Comparison of ENCODE assay signal across 8 cellular contexts in the genomic region with DNA sequence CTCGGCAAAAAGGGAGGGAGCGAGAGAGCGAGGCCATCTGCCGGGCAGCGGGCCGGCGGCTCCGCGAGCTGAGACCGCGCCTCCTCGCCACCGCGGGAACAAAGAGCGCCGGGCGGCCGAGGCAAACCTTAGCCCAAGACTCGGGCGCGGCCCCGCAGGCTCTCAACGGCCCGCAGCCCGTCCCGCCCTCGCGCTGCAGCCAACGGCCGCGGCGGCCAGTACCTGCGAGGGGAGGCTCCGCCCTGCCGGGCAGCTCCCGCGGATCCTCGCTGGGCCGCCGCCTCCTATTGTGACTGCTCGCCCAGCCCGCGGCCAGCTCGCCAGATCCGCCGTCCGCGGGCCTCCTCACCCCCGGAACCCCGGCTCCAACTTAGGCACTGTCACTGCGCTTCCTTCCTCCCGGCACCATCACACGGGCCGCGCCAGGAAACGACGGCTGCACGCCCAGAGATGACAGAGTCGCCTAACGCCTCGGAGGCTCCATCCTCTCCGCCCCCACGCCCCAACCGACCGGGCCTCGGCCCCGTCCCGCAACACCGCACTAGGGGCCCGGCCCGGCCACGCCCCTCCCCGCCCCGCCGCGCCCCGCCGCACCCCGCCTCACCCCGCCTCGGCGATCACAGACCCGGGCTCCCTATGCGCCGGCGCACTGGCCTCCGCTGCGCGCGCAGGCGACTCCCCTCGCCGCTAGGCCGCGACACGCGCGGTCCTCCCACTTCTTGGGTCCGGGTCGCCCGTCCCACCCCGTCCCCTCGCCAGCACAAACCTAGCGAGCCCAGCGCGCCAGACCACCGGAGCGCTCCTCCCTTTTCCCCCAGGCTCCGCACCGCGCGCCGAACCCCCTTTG. TPM values are rescaled to one million over a fixed set of nuclear protein-coding genes. Genes with fewer than 3 reads are reported as not detected.
A peak's percentile ranks its signal among the peaks of the same experiment; 100 is the strongest.
DNase-seq lines count a peak whose midpoint lies in the region; ATAC-seq and TF ChIP-seq lines count a peak whose summit lies in the region.

No MANE protein-coding gene starts in this region.

- peak overlapping the region; percentile 68 for H2AFZ ChIP-seq in smooth muscle cell (ENCODE audit: low read depth)

- 2% methylated on average over 56 of the region's 113 CpGs for WGBS in smooth muscle cell (ENCODE audit: low lambda C conversion rate)

- BruUV-seq in A673 (replicated peaks; lab: Mats Ljungman, UMichigan), result no TSS peak

- peak overlapping the region; percentile 92 for H3K9ac ChIP-seq in smooth muscle cell (ENCODE audit: low read depth)

- POLR2A ChIA-PET in A673 (lab: Charles Lee; ENCODE audit: low non-redundant PET), result interaction anchor here (0.5 kb wide), 1 partner anchor 65 kb away, joined by 18 read pairs; no protein-coding TSS in a partner anchor

- peak; percentile 72 for ATAC-seq in GM18867 (IDR thresholded peaks at IDR 0.05; ENCODE audit: unreplicated experiment)
- ATAC-seq in HG03095 (IDR thresholded peaks at IDR 0.05; ENCODE audit: unreplicated experiment), result peak; percentile 54

- H3K27me3 ChIP-seq in A673 (replicated peaks; ENCODE audit: insufficient read depth, low read depth, low read length, poor library complexity) (no peaks in the 10 kb centered on the region), smooth muscle cell (ENCODE audit: low read depth) (no peaks in the 10 kb centered on the region)

- no peak for TF ChIP-seq CTCF in A673 (conservative IDR thresholded peaks at IDR 0.05; ENCODE audit: low read depth, low read length)
- 0 out of 2 replicates have a peak, but pooled peaks have one; percentile 12 for TF ChIP-seq CTCF in VCaP (conservative IDR thresholded peaks at IDR 0.05)
- TF ChIP-seq CTCF in smooth muscle cell (IDR thresholded peaks at IDR 0.05; ENCODE audit: borderline replicate concordance, insufficient read depth, poor library complexity, severe bottlenecking), result no peak

- peaks cover 45% of the 10 kb centered on the region for H4K20me1 ChIP-seq in smooth muscle cell (ENCODE audit: low read depth)

- H3F3A ChIP-seq in smooth muscle cell (ENCODE audit: low read depth), result peaks cover 4% of the 10 kb centered on the region

- H3K27ac ChIP-seq in A673 (ENCODE audit: low read depth, low read length, poor library complexity, severe bottlenecking), result peak overlapping the region; percentile 83
- peak overlapping the region; percentile 94 for H3K27ac ChIP-seq in VCaP
- H3K27ac ChIP-seq in smooth muscle cell (ENCODE audit: low read depth), result peak overlapping the region; percentile 83

- peaks cover 68% of the 10 kb centered on the region for H3K79me2 ChIP-seq in smooth muscle cell (ENCODE audit: low read depth)

- H3K4me3 ChIP-seq in A673 (ENCODE audit: low read depth, low read length, poor library complexity, severe bottlenecking) (peak overlapping the region; percentile 96), smooth muscle cell (peak overlapping the region; percentile 94)

- H3K4me1 ChIP-seq in A673 (ENCODE audit: insufficient read depth, low read length, poor library complexity, severe bottlenecking) (peaks cover 8% of the 10 kb centered on the region), smooth muscle cell (ENCODE audit: low read depth) (peaks cover 34% of the 10 kb centered on the region)

- H3K4me2 ChIP-seq in smooth muscle cell, result peak overlapping the region; percentile 86

- no peaks in the 10 kb centered on the region for H3K9me3 ChIP-seq in A673 (ENCODE audit: low read depth, low read length, poor library complexity, severe bottlenecking)
- H3K9me3 ChIP-seq in smooth muscle cell (replicated peaks; ENCODE audit: low read depth), result no peaks in the 10 kb centered on the region

- intact Hi-C loops in A673 (cut with micrococcal nuclease; ENCODE audit: unreplicated experiment), result no loop called here

- in situ Hi-C loops in T47D (cut with HindIII; ENCODE audit: low pct_unique_long_range_greater_than_20kb, low sequenced_read_pairs), result no loop called here

- CTCF ChIA-PET in A673 (lab: Charles Lee), result interaction anchor here (1.6 kb wide), 1 partner anchor 50 kb away, joined by 4 read pairs; no protein-coding TSS in a partner anchor

- DNase-seq in A673 (ENCODE audit: low spot score) (peak; percentile 92), NCI-H2171 (lab: John Stamatoyannopoulos, UW) (peak; percentile 62), T47D (ENCODE audit: low read depth in 1 of 2, low spot score in 1 of 2) (peak; percentile 86 to 88), iPS-NIHi7 (ENCODE audit: extremely low spot score) (peak; percentile 90), smooth muscle cell (lab: John Stamatoyannopoulos, UW; ENCODE audit: unreplicated experiment) (peak; percentile 94)

- H3K36me3 ChIP-seq in A673 (ENCODE audit: insufficient read depth, low read length, poor library complexity, severe bottlenecking), result no peaks in the 10 kb centered on the region
- H3K36me3 ChIP-seq in smooth muscle cell (ENCODE audit: low read depth), result no peaks in the 10 kb centered on the region

RNA-seq across cellular contexts. Expression of a gene that starts 0.5 kb away (rescaled TPM):
- total RNA-seq in A673 (2021) (26.6 and 30.4 TPM in 2 replicates), smooth muscle cell (25.3 and 27.5 TPM in 2 replicates)
- polyA plus RNA-seq in smooth muscle cell, result 10.1 and 11.3 TPM in 2 replicates

Comparison
In these comparisons a context has a peak if more than half of its experiments do, and no peak if none do; other contexts are left out.
1. Peak in every context shown above with its lines: DNase-seq, ATAC-seq, H3K4me3 ChIP-seq and H3K27ac ChIP-seq.